In genomic region chr4:88659061-88659889, GRCh38 we compare ENCODE assay signal across 8 cellular contexts. TPM values are rescaled to one million over a fixed set of nuclear protein-coding genes. Genes with fewer than 3 reads are reported as not detected.
A peak's percentile ranks its signal among the peaks of the same experiment; 100 is the strongest.
DNase-seq lines count a peak whose midpoint lies in the region; ATAC-seq and TF ChIP-seq lines count a peak whose summit lies in the region.

No MANE protein-coding gene starts in this region.

- no peaks in the 10 kb centered on the region for H3K36me3 ChIP-seq in PC-3 (ENCODE audit: low read depth, low read length)
- peaks cover 3 to 95% (median 30%) of the 10 kb centered on the region in 6 donors for H3K36me3 ChIP-seq in spleen

- H3K27me3 ChIP-seq in PC-3 (ENCODE audit: low read length) (no peaks in the 10 kb centered on the region), spleen (replicated peaks in 1 of 7) (no peaks in the 10 kb centered on the region)

- H3K9me3 ChIP-seq in PC-3 (ENCODE audit: low read length) (no peaks in the 10 kb centered on the region), spleen (no peaks in the 10 kb centered on the region)

- no peaks in the 10 kb centered on the region for H3K9me2 ChIP-seq in PC-3 (replicated peaks; ENCODE audit: low read length)

- H3K4me3 ChIP-seq in PC-3 (ENCODE audit: low read length) (peak overlapping the region; percentile 30; the same call in 1 of the 2 replicates), spleen (no peak overlapping the region)

- intact Hi-C loops in PC-3 (cut with micrococcal nuclease) (loop anchor here (1.0 kb wide), 3 partner anchors 66 to 131 kb away; no protein-coding TSS in a partner anchor), spleen (cut with DNase I; ENCODE audit: low total_unique reads) (loop anchor here (5.0 kb wide), 1 partner anchor 122 kb away; no protein-coding TSS in a partner anchor)

- H3K79me2 ChIP-seq in PC-3 (ENCODE audit: low read length) = no peaks in the 10 kb centered on the region

- peak overlapping the region; percentile 65 for H3K4me2 ChIP-seq in PC-3 (ENCODE audit: low read length)

- POLR2A ChIA-PET in PC-3 (lab: Charles Lee; ENCODE audit: unreplicated experiment) = interaction anchor here (0.6 kb wide), 1 partner anchor 66 kb away, joined by 3 read pairs; no protein-coding TSS in a partner anchor

- H3K4me1 ChIP-seq in PC-3 (ENCODE audit: insufficient read depth, low read length) (peaks cover 39% of the 10 kb centered on the region), spleen (no peaks in the 10 kb centered on the region)

- H2AFZ ChIP-seq in PC-3 (ENCODE audit: low read length) = peak overlapping the region; percentile 40; the same call in 1 of the 2 replicates

- H4K20me1 ChIP-seq in PC-3 (ENCODE audit: low read length) = no peaks in the 10 kb centered on the region

- peak overlapping the region; percentile 68 for H3K9ac ChIP-seq in PC-3 (ENCODE audit: low read length)

- CTCF ChIA-PET in PC-3 (lab: Charles Lee) = interaction anchor here (0.6 to 1.4 kb wide), 11 partner anchors 29 to 133 kb away, joined by 3 to 21 read pairs (median 5); partner anchors contain the start of gene HERC3

- ATAC-seq in GM19328 (IDR thresholded peaks at IDR 0.05; ENCODE audit: unreplicated experiment) (peak; percentile 92), HG03175 (IDR thresholded peaks at IDR 0.05; ENCODE audit: unreplicated experiment) (peak; percentile 94), PC-3 (peak; percentile 78)

- peak overlapping the region; percentile 99 for H3K27ac ChIP-seq in PC-3 (ENCODE audit: low read length)
- H3K27ac ChIP-seq in spleen = peak overlapping the region in 2 of 8 donors; percentile 16 to 22

- 30 to 55% (median 52%) methylated on average over 4 of the region's 4 CpGs for WGBS in spleen, 5 donors

- peak; percentile 83 for TF ChIP-seq CTCF in PC-3 (conservative IDR thresholded peaks at IDR 0.05; ENCODE audit: low read depth, low read length)
- TF ChIP-seq CTCF in spleen (IDR thresholded peaks at IDR 0.05 in 8 of 11, conservative IDR thresholded peaks at IDR 0.05 in 3 of 11) = peak in 10 of 11 experiments; percentile 33 to 77 (median 62)

- TF ChIP-seq POLR2A in spleen (IDR thresholded peaks at IDR 0.05) = no peak

- peak; percentile 9 for DNase-seq in NCI-H2029 (lab: John Stamatoyannopoulos, UW)
- no peak for DNase-seq in NCI-H2029 treated with DMSO at 0.1 percent for 48 hours (lab: John Stamatoyannopoulos, UW)
- peak; percentile 77 for DNase-seq in PC-3
- DNase-seq in astrocyte of the hippocampus (ENCODE audit: low read depth, low spot score) = peak; percentile 84
- peak; percentile 3 to 44 for DNase-seq in hippocampal formation (lab: John Stamatoyannopoulos, UW)
- DNase-seq in spleen = no peak

- no peaks in the 10 kb centered on the region for H3F3A ChIP-seq in PC-3 (ENCODE audit: low read length, unreplicated experiment)

- BruUV-seq in PC-3 (replicated peaks; lab: Mats Ljungman, UMichigan) = no TSS peak

RNA-seq across cellular contexts. Expression of gene NAP1L5, which starts 38.4 kb away (rescaled TPM):
- total RNA-seq in PC-3 (2014; rRNA removed) (not detected in 2 replicates), spleen (1 to 10 TPM; 3.8 to 6.1 (median 4.8) TPM)
- polyA plus RNA-seq in spleen = 1 to 10 TPM; 3.5 to 6.7 (median 5.0) TPM

Comparison
In these comparisons a context has a peak if more than half of its experiments do, and no peak if none do; other contexts are left out.
1. DNase-seq: peak in NCI-H2029 (single experiment), PC-3 (single experiment), astrocyte of the hippocampus (single experiment) and hippocampal formation (2 of 2); none in NCI-H2029 treated with DMSO at 0.1 percent for 48 hours (single experiment) and spleen (single experiment).
2. Peak in every context shown above with its lines, with median percentiles within 50 percentile points of each other: ATAC-seq.